ENCODE assay signal across 9 cellular contexts in genomic region chr1:25871704-25872494, GRCh38. TPM values are rescaled to one million over a fixed set of nuclear protein-coding genes. Genes with fewer than 3 reads are reported as not detected.
DNase-seq lines count a peak whose midpoint lies in the region; ATAC-seq, FAIRE-seq and TF ChIP-seq lines count a peak whose summit lies in the region.
"Had no signal": no experiment of that assay in that cellular context is flagged by ENCODE, and none has a peak within 500 bp of the region (broad histone marks: within the 10 kb centered on the region; RNA-seq: fewer than 3 reads in every experiment).

No MANE protein-coding gene starts in this region.

- dilution Hi-C loops in mammary epithelial cell (cut with HindIII; ENCODE audit: low sequenced_read_pairs): no loop called here

- TF ChIP-seq CTCF in CD14-positive monocyte (IDR thresholded peaks at IDR 0.05): no peak
- no peak for TF ChIP-seq CTCF in mammary epithelial cell (conservative IDR thresholded peaks at IDR 0.05 in 1 of 2, IDR thresholded peaks at IDR 0.05 in 1 of 2; ENCODE audit: extremely low read depth in 1 of 2, insufficient read depth in 1 of 2, low read depth in 1 of 2, low read length in 2 of 2)
- TF ChIP-seq CTCF in pancreas (IDR thresholded peaks at IDR 0.05): no peak
- no peak for TF ChIP-seq CTCF in neural progenitor cell (IDR thresholded peaks at IDR 0.05)

- ATAC-seq in pancreas: peak; percentile 59 to 70 (median 64)

- H3K36me3 Mint-ChIP-seq in CD14-positive monocyte (peaks cover 11 to 20% of the 10 kb centered on the region in 2 donors), neural progenitor cell (no peaks in the 10 kb centered on the region)
- H3K36me3 Mint-ChIP-seq: activated naive CD8-positive, alpha-beta T cell treated with anti-CD3 and anti-CD28 coated beads, Interleukin-2, amount 10 ng/mL, durations not matched to agents 7 days and 5 days had no signal

- in situ Hi-C loops in mammary epithelial cell (cut with MboI; ENCODE audit: low sequenced_read_pairs in 2 of 2): no loop called here

- H3K4me2 ChIP-seq in mammary epithelial cell (ENCODE audit: insufficient read depth, low read depth, low read length): peak overlapping the region; percentile 46
- no peak overlapping the region for H3K4me2 ChIP-seq in neural progenitor cell

- H3K9me3 ChIP-seq in mammary epithelial cell (replicated peaks; ENCODE audit: insufficient read depth, low read length): no peaks in the 10 kb centered on the region
- H3K9me3 ChIP-seq in pancreas: no peaks in the 10 kb centered on the region
- H3K9me3 ChIP-seq in neural progenitor cell (ENCODE audit: low read depth): no peaks in the 10 kb centered on the region

- FAIRE-seq in pancreas (lab: Jason Lieb, UNC): no peak

- H3K4me1 Mint-ChIP-seq in CD14-positive monocyte: peaks cover 65% of the 10 kb centered on the region
- H3K4me1 Mint-ChIP-seq in neural progenitor cell: peaks cover 39% of the 10 kb centered on the region

- H3K27me3 ChIP-seq in mammary epithelial cell (ENCODE audit: insufficient read depth, low read length): no peaks in the 10 kb centered on the region
- no peaks in the 10 kb centered on the region for H3K27me3 ChIP-seq in pancreas
- H3K27me3 ChIP-seq in neural progenitor cell: peaks cover 17% of the 10 kb centered on the region

- H3K4me1 ChIP-seq in mammary epithelial cell (ENCODE audit: insufficient read depth, low read length): peaks cover 56% of the 10 kb centered on the region
- H3K4me1 ChIP-seq in pancreas: peaks cover 56 to 74% (median 63%) of the 10 kb centered on the region in 3 donors
- peaks cover 26% of the 10 kb centered on the region for H3K4me1 ChIP-seq in neural progenitor cell

- H3K9ac ChIP-seq in mammary epithelial cell (ENCODE audit: insufficient read depth, low read length): no peak overlapping the region
- H3K9ac ChIP-seq in neural progenitor cell: no peak overlapping the region

- no TSS peak for BruUV-seq in mammary epithelial cell (replicated peaks; lab: Mats Ljungman, UMichigan)

- H3K9me3 Mint-ChIP-seq in CD14-positive monocyte (peaks cover 0 to 2% (median 0%) of the 10 kb centered on the region in 7 donors), neural progenitor cell (no peaks in the 10 kb centered on the region)
- H3K9me3 Mint-ChIP-seq: activated naive CD8-positive, alpha-beta T cell treated with anti-CD3 and anti-CD28 coated beads, Interleukin-2, amount 10 ng/mL, durations not matched to agents 7 days and 5 days had no signal

- H3K4me3 Mint-ChIP-seq in CD14-positive monocyte: peak overlapping the region in 1 of 2 donors; percentile 53
- H3K4me3 Mint-ChIP-seq in neural progenitor cell: no peak overlapping the region
- H3K4me3 Mint-ChIP-seq: activated naive CD8-positive, alpha-beta T cell treated with anti-CD3 and anti-CD28 coated beads, Interleukin-2, amount 10 ng/mL, durations not matched to agents 7 days and 5 days had no signal

- H2AFZ ChIP-seq in mammary epithelial cell (ENCODE audit: low read depth, low read length) (peak overlapping the region; percentile 60), neural progenitor cell (replicated peaks) (no peak overlapping the region)

- intact Hi-C loops in CD14-positive monocyte (cut with micrococcal nuclease): no loop called here
- intact Hi-C loops in mammary epithelial cell (cut with micrococcal nuclease): loop anchor here (1.0 kb wide), 2 partner anchors 13 to 18 kb away; partner anchors contain the start of gene AUNIP
- intact Hi-C loops in pancreas (cut with DNase I): no loop called here

- 42% methylated on average over 9 of the region's 9 CpGs for WGBS in mammary epithelial cell (ENCODE audit: low coverage, missing lambda C conversion rate)
- WGBS in pancreas, 2 donors: 34 to 35% methylated on average over 9 of the region's 9 CpGs

- H3K79me2 ChIP-seq in mammary epithelial cell (ENCODE audit: insufficient read depth, low read length): peaks cover 23% of the 10 kb centered on the region
- H3K79me2 ChIP-seq in neural progenitor cell (ENCODE audit: low read depth): no peaks in the 10 kb centered on the region

- CTCF ChIA-PET in mammary epithelial cell (lab: Charles Lee; ENCODE audit: low non-redundant PET): no interaction called here

- peaks cover 44% of the 10 kb centered on the region for H3F3A ChIP-seq in neural progenitor cell (ENCODE audit: low read depth)

- no peaks in the 10 kb centered on the region for H4K20me1 ChIP-seq in mammary epithelial cell (ENCODE audit: insufficient read depth, low read length)
- H4K20me1 ChIP-seq in neural progenitor cell (ENCODE audit: low read depth): peaks cover 15% of the 10 kb centered on the region

- H3K27me3 Mint-ChIP-seq in CD14-positive monocyte (ENCODE audit: low read depth in 3 of 3) (peaks cover 2 to 8% (median 4%) of the 10 kb centered on the region in 3 donors), neural progenitor cell (ENCODE audit: insufficient read depth, low read depth) (peaks cover 13% of the 10 kb centered on the region)

- H3K4me3 ChIP-seq in mammary epithelial cell (replicated peaks in 1 of 3; ENCODE audit: insufficient read depth in 1 of 3, low read depth in 2 of 3, low read length in 3 of 3) (no peak overlapping the region), pancreas (no peak overlapping the region), neural progenitor cell (no peak overlapping the region)

- no peaks in the 10 kb centered on the region for H3K36me3 ChIP-seq in mammary epithelial cell (ENCODE audit: insufficient read depth, low read length)
- no peaks in the 10 kb centered on the region for H3K36me3 ChIP-seq in pancreas
- no peaks in the 10 kb centered on the region for H3K36me3 ChIP-seq in neural progenitor cell

- H3K27ac Mint-ChIP-seq in CD14-positive monocyte (peak overlapping the region in 1 of 7 donors; percentile 30), neural progenitor cell (no peak overlapping the region)
- H3K27ac Mint-ChIP-seq: activated naive CD8-positive, alpha-beta T cell treated with anti-CD3 and anti-CD28 coated beads, Interleukin-2, amount 10 ng/mL, durations not matched to agents 7 days and 5 days had no signal

- peak overlapping the region; percentile 33 for H3K27ac ChIP-seq in mammary epithelial cell (ENCODE audit: insufficient read depth, low read depth, low read length)
- H3K27ac ChIP-seq in pancreas: peak overlapping the region; percentile 36 to 80 (median 58)
- no peak overlapping the region for H3K27ac ChIP-seq in neural progenitor cell

- DNase-seq in CD14-positive monocyte (ENCODE audit: low spot score): peak; percentile 7
- no peak for DNase-seq in mammary epithelial cell
- DNase-seq in pancreas: peak; percentile 68 to 94 (median 90)
- no peak for DNase-seq in neural progenitor cell (ENCODE audit: low spot score)
- no peak for DNase-seq in OCI-M2 (lab: John Stamatoyannopoulos, UW; ENCODE audit: unreplicated experiment)
- no peak for DNase-seq in putamen (ENCODE audit: low spot score)
- DNase-seq: activated naive CD8-positive, alpha-beta T cell treated with anti-CD3 and anti-CD28 coated beads, Interleukin-2, amount 10 ng/mL, durations not matched to agents 7 days and 5 days; hippocampal formation; occipital lobe had no signal

RNA-seq across cellular contexts. Expression of gene PAQR7, which starts 3.6 kb away (rescaled TPM):
- 1 to 10 TPM in 1 of 2 donors, under 1 TPM in 1; 0.92 to 1.0 TPM for polyA plus RNA-seq in CD14-positive monocyte
- total RNA-seq in mammary epithelial cell: 10 to 100 TPM; 21.6 to 28.3 TPM
- 18.2 TPM for polyA plus RNA-seq in mammary epithelial cell
- polyA minus RNA-seq in mammary epithelial cell: 17.3 TPM
- 10 to 100 TPM in 1 of 6 donors, 1 to 10 TPM in 5; 3.2 to 13.0 (median 4.4) TPM for total RNA-seq in pancreas
- polyA plus RNA-seq in pancreas: 1 to 10 TPM; 4.4 to 5.7 TPM
- total RNA-seq in neural progenitor cell (ENCODE audit: low replicate concordance): 1.1 and 3.7 TPM in 2 replicates

RNA-seq across cellular contexts. Expression of gene AUNIP, which starts 12.6 kb away (rescaled TPM):
- polyA plus RNA-seq in CD14-positive monocyte (under 1 TPM; 0.44 TPM), mammary epithelial cell (9.9 TPM), pancreas (not detected)
- total RNA-seq in mammary epithelial cell (1 to 10 TPM; 5.7 to 9.3 TPM), pancreas (under 1 TPM in 4 of 6 donors, not detected in 2; 0.19 to 0.37 (median 0.29) TPM), neural progenitor cell (ENCODE audit: low replicate concordance) (15.2 and 17.1 TPM in 2 replicates)
- 10.2 TPM for polyA minus RNA-seq in mammary epithelial cell

RNA-seq across cellular contexts. Expression of gene STMN1, which starts 34.3 kb away (rescaled TPM):
- 1 to 10 TPM; 3.5 to 8.1 TPM for polyA plus RNA-seq in CD14-positive monocyte
- total RNA-seq in mammary epithelial cell: 100 to 1,000 TPM in 1 of 2 donors, 10 to 100 TPM in 1; 42.5 to 202 TPM
- polyA plus RNA-seq in mammary epithelial cell: 73.8 TPM
- polyA minus RNA-seq in mammary epithelial cell: 50.2 TPM
- 10 to 100 TPM in 3 of 6 donors, 1 to 10 TPM in 3; 3.3 to 40.3 (median 8.7) TPM for total RNA-seq in pancreas
- polyA plus RNA-seq in pancreas: 10 to 100 TPM; 16.2 to 58.0 TPM
- total RNA-seq in neural progenitor cell (ENCODE audit: low replicate concordance): 356 and 519 TPM in 2 replicates

RNA-seq across cellular contexts. Expression of gene MTFR1L, which starts 52.1 kb away (rescaled TPM):
- 10 to 100 TPM; 67.3 to 69.9 TPM for polyA plus RNA-seq in CD14-positive monocyte
- total RNA-seq in mammary epithelial cell: 10 to 100 TPM; 31.2 to 39.0 TPM
- 27.1 TPM for polyA plus RNA-seq in mammary epithelial cell
- 44.1 TPM for polyA minus RNA-seq in mammary epithelial cell
- 10 to 100 TPM; 24.0 to 36.0 (median 26.3) TPM for total RNA-seq in pancreas
- 10 to 100 TPM; 38.9 to 59.6 TPM for polyA plus RNA-seq in pancreas
- 20.7 and 31.2 TPM in 2 replicates for total RNA-seq in neural progenitor cell (ENCODE audit: low replicate concordance)

Comparison
In these comparisons a context has a peak if more than half of its experiments do, and no peak if none do; other contexts are left out.
1. DNase-seq: peak in CD14-positive monocyte (single experiment) and pancreas (6 of 6); none in mammary epithelial cell (single experiment), neural progenitor cell (single experiment), OCI-M2 (single experiment) and putamen (single experiment).
2. RNA of gene AUNIP, which starts 12.6 kb away (total RNA-seq): 15.2 to 17.1 TPM in neural progenitor cell and 5.7 to 9.3 TPM in mammary epithelial cell; 0.19 to 0.37 TPM in pancreas; every median in the first group is over 4 times any median in the second.